Comparison of ENCODE assay signal across 24 cellular contexts in genomic region chr5:115291397-115291796, GRCh38.
"Had no signal": no experiment of that assay in that cellular context is flagged by ENCODE, and none has a peak within 500 bp of the region (broad histone marks: within the 10 kb centered on the region; RNA-seq: fewer than 3 reads in every experiment).

No MANE protein-coding gene starts in this region.

- H3K27me3 ChIP-seq: colonic mucosa, esophagus squamous epithelium, gastrocnemius medialis, heart right ventricle, left lung had no signal

- H3K36me3 ChIP-seq: colonic mucosa, esophagus squamous epithelium, gastrocnemius medialis, heart right ventricle, left lung, lower lobe of right lung had no signal

- H3K4me1 ChIP-seq: colonic mucosa, lower lobe of right lung had no signal

- H3K9me3 ChIP-seq: colonic mucosa, esophagus squamous epithelium, gastrocnemius medialis, left lung, lower lobe of right lung, mucosa of descending colon had no signal

- H3K4me3 ChIP-seq: colonic mucosa, esophagus squamous epithelium, gastrocnemius medialis, heart right ventricle, left lung, lower lobe of right lung, mucosa of descending colon had no signal

- H3K27ac ChIP-seq: colonic mucosa, epithelial cell of prostate, esophagus squamous epithelium, gastrocnemius medialis, heart right ventricle, left lung, lower lobe of right lung had no signal

- ATAC-seq: effector memory CD8-positive, alpha-beta T cell; esophagus mucosa; gastrocnemius medialis; heart right ventricle; left cardiac atrium; left lung; left ventricle myocardium superior; lower lobe of right lung; mucosa of descending colon had no signal

- DNase-seq: colonic mucosa; cortex of kidney; effector CD8-positive, alpha-beta T cell; effector memory CD8-positive, alpha-beta T cell; endodermal cell; erythroblast; esophagus squamous epithelium; foreskin fibroblast; gastrocnemius medialis; glutamatergic neuron; head of caudate nucleus; heart right ventricle; hippocampal formation; left cardiac atrium; left lung; left ventricle myocardium superior; lower lobe of right lung; mesenchymal stem cell; mucosa of descending colon; naive B cell had no signal

- FAIRE-seq: endometrium, keratinocyte had no signal
